20 cellular contexts compared by ENCODE assay signal in the genomic region with DNA sequence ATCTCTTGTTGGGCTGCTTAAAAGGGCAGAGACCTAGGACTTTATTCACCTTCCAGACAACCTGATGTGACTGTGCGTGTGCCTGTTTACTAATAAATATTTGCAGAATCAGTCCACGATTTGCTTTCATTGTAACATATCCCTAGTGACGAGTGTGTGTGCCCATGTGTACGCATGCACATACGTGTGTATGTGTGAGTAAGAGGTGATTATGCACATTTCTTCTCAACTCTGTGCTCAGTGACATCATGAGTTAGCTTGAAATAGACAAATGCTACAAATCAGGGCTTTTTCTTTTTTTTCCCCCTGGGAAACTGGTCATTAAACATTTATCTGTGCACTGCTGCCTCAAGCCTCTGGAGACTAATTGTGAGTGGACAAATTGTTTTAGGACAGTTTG.
DNase-seq lines count a peak whose midpoint lies in the region; ATAC-seq, FAIRE-seq and TF ChIP-seq lines count a peak whose summit lies in the region.
"Had no signal": no experiment of that assay in that cellular context is flagged by ENCODE, and none has a peak within 500 bp of the region (broad histone marks: within the 10 kb centered on the region; RNA-seq: fewer than 3 reads in every experiment).

No MANE protein-coding gene starts in this region.

- H2BK120ac ChIP-seq in H1 (replicated peaks; ENCODE audit: low read depth, low read length), result peak overlapping the region; percentile 39

- H3K4me3 ChIP-seq in H1 (ENCODE audit: extremely low read depth in 1 of 4, insufficient read depth in 2 of 4, low read depth in 3 of 4, low read length in 4 of 4) (no peak overlapping the region), psoas muscle (no peak overlapping the region), breast epithelium (no peak overlapping the region)
- H3K4me3 ChIP-seq: BLaER1, GM23248, K562 had no signal

- no peak for ATAC-seq in psoas muscle
- ATAC-seq: HCT116, K562 had no signal

- H3K56ac ChIP-seq in H1 (replicated peaks; ENCODE audit: insufficient read length, low read depth, low read length), result no peak overlapping the region

- intact Hi-C loops in psoas muscle (cut with DNase I), result loop anchor here in 1 of 2 donors (10.0 kb wide), 1 partner anchor 84 kb away; no protein-coding TSS in a partner anchor
- intact Hi-C loops in breast epithelium (cut with DNase I; ENCODE audit: low total_unique reads), result no loop called here

- TF ChIP-seq RAD21 in H1 (IDR thresholded peaks at IDR 0.05 in 1 of 2, conservative IDR thresholded peaks at IDR 0.05 in 1 of 2; ENCODE audit: low read depth in 2 of 2, low read length in 2 of 2), result no peak

- no peak overlapping the region for H2AFZ ChIP-seq in H1 (ENCODE audit: low read length)
- H2AFZ ChIP-seq: GM23248 had no signal

- FAIRE-seq in H1 (lab: Jason Lieb, UNC), result no peak
- FAIRE-seq: G401.6, GM12892, GM18507, K562 had no signal

- no peak overlapping the region for H3K4me2 ChIP-seq in H1 (ENCODE audit: insufficient read depth in 1 of 2, low read depth in 2 of 2, low read length in 2 of 2)
- H3K4me2 ChIP-seq: BLaER1 had no signal

- no peak overlapping the region for H3K23ac ChIP-seq in H1 (ENCODE audit: insufficient read length)

- H3K4me1 ChIP-seq in H1 (replicated peaks in 1 of 4; ENCODE audit: control insufficient read depth in 3 of 4, insufficient read depth in 4 of 4, low read length in 3 of 4) (peaks cover 0 to 5% (median 2%) of the 10 kb centered on the region in 4 experiments; a peak in 5 of 7 replicates), psoas muscle (peaks cover 28% of the 10 kb centered on the region), breast epithelium (no peaks in the 10 kb centered on the region)
- H3K4me1 ChIP-seq: BLaER1 had no signal

- TF ChIP-seq POLR2A in H1 (IDR thresholded peaks at IDR 0.05; ENCODE audit: control extremely low read depth in 1 of 2, low read depth in 2 of 2, low read length in 2 of 2) (no peak), breast epithelium (IDR thresholded peaks at IDR 0.05) (no peak)

- 84% methylated on average over 5 of the region's 5 CpGs; no CpG with 5 or more reads in 1 of the 2 experiments for WGBS in H1 (ENCODE audit: extremely low coverage in 1 of 2, insufficient coverage in 1 of 2, insufficient read length in 1 of 2, insufficient replicate concordance in 2 of 2, low coverage in 1 of 2, low lambda C conversion rate in 2 of 2, missing lambda C conversion rate in 1 of 2), 2 experiments
- 60 to 78% (median 61%) methylated on average over 5 of the region's 5 CpGs for WGBS in psoas muscle, 3 donors

- H3K36me3 ChIP-seq in H1 (ENCODE audit: control insufficient read depth in 2 of 4, insufficient read depth in 4 of 4, low read length in 3 of 4) (no peaks in the 10 kb centered on the region), psoas muscle (ENCODE audit: insufficient read depth in 1 of 2, low read depth in 1 of 2) (no peaks in the 10 kb centered on the region), breast epithelium (no peaks in the 10 kb centered on the region)
- H3K36me3 ChIP-seq: BLaER1 had no signal

- H2BK12ac ChIP-seq in H1 (ENCODE audit: low read depth, low read length), result no peak overlapping the region

- DNase-seq in DMS53 (lab: John Stamatoyannopoulos, UW), result peak; percentile 25
- no peak for DNase-seq in DMS53 treated with DMSO at 0.1 percent for 48 hours (lab: John Stamatoyannopoulos, UW; ENCODE audit: unreplicated experiment)
- no peak for DNase-seq in H1 (ENCODE audit: low read depth in 1 of 2, low spot score in 2 of 2)
- no peak for DNase-seq in psoas muscle
- no peak for DNase-seq in breast epithelium (ENCODE audit: low spot score in 2 of 2)
- DNase-seq in NOMO-1 treated with dmso at 0.1 percent for 144 hours (lab: John Stamatoyannopoulos, UW; ENCODE audit: unreplicated experiment), result no peak
- no peak for DNase-seq in NCI-H345 (lab: John Stamatoyannopoulos, UW)
- DNase-seq: 8988T; CD4-positive, alpha-beta memory T cell; GM23248; H7; HFFc6; IMR-90 had no signal

- no peak overlapping the region for H3K9ac ChIP-seq in H1 (replicated peaks in 1 of 4; ENCODE audit: extremely low read depth in 1 of 4, low read depth in 3 of 4, low read length in 3 of 4)
- H3K9ac ChIP-seq: BLaER1, GM23248 had no signal

- TF ChIP-seq EP300 in H1 (IDR thresholded peaks at IDR 0.05; ENCODE audit: borderline replicate concordance in 1 of 2, low read depth in 2 of 2, low read length in 2 of 2), result no peak

- no peaks in the 10 kb centered on the region for H4K20me1 ChIP-seq in H1 (replicated peaks in 1 of 2; ENCODE audit: control insufficient read depth in 1 of 2, insufficient read depth in 2 of 2, low read length in 2 of 2)
- H4K20me1 ChIP-seq: BLaER1 had no signal

- TF ChIP-seq CTCF in H1 (IDR thresholded peaks at IDR 0.05; ENCODE audit: control extremely low read depth in 1 of 3, insufficient read depth in 1 of 3, low read depth in 1 of 3, low read length in 3 of 3), result no peak
- TF ChIP-seq CTCF in psoas muscle (IDR thresholded peaks at IDR 0.05), result no peak
- TF ChIP-seq CTCF in breast epithelium (IDR thresholded peaks at IDR 0.05), result no peak

- no peak overlapping the region for H4K8ac ChIP-seq in H1 (ENCODE audit: extremely low read depth, insufficient read depth, low read length)

- no peak overlapping the region for H3K27ac ChIP-seq in H1 (ENCODE audit: low read depth, low read length)
- peak overlapping the region; percentile 54 for H3K27ac ChIP-seq in psoas muscle
- no peak overlapping the region for H3K27ac ChIP-seq in breast epithelium
- H3K27ac ChIP-seq: BLaER1, GM23248, HL-60 had no signal

- no peaks in the 10 kb centered on the region for H3K79me1 ChIP-seq in H1 (ENCODE audit: low read depth, low read length)

- no peaks in the 10 kb centered on the region for H3K23me2 ChIP-seq in H1 (ENCODE audit: low read depth, low read length)

- no peak overlapping the region for H2BK20ac ChIP-seq in H1 (ENCODE audit: low read length)

- no peak overlapping the region for H2BK15ac ChIP-seq in H1 (ENCODE audit: low read length)

- no peak overlapping the region for H4K5ac ChIP-seq in H1 (ENCODE audit: insufficient read length, low read depth, low read length)

- no peaks in the 10 kb centered on the region for H3K27me3 ChIP-seq in H1 (replicated peaks in 1 of 4; ENCODE audit: control insufficient read depth in 3 of 4, extremely low read depth in 1 of 4, insufficient read depth in 3 of 4, low read length in 3 of 4)
- H3K27me3 ChIP-seq in psoas muscle (ENCODE audit: insufficient read depth in 3 of 3, low read length in 2 of 3), result no peaks in the 10 kb centered on the region
- no peaks in the 10 kb centered on the region for H3K27me3 ChIP-seq in breast epithelium
- H3K27me3 ChIP-seq: BLaER1 had no signal

- POLR2A ChIA-PET in H1 (lab: Charles Lee; ENCODE audit: partially characterized antibody), result no interaction called here

- H3K9me3 ChIP-seq in H1 (ENCODE audit: insufficient read depth in 2 of 2, low read depth in 1 of 2, low read length in 1 of 2), result no peaks in the 10 kb centered on the region
- H3K9me3 ChIP-seq in psoas muscle, result no peaks in the 10 kb centered on the region
- H3K9me3 ChIP-seq in breast epithelium, result no peaks in the 10 kb centered on the region
- H3K9me3 ChIP-seq: BLaER1 had no signal

- no peak overlapping the region for H3K14ac ChIP-seq in H1 (ENCODE audit: insufficient read length)

- H2AK5ac ChIP-seq in H1 (ENCODE audit: low read depth, low read length), result no peak overlapping the region

- no peaks in the 10 kb centered on the region for H3K79me2 ChIP-seq in H1 (ENCODE audit: control insufficient read depth in 1 of 2, insufficient read depth in 2 of 2, low read length in 2 of 2)

- H2BK5ac ChIP-seq in H1 (ENCODE audit: low read depth, low read length), result no peak overlapping the region

- H3K4ac ChIP-seq in H1 (replicated peaks; ENCODE audit: insufficient read length, low read depth, low read length), result peak overlapping the region; percentile 69

- no peak overlapping the region for H4K91ac ChIP-seq in H1 (replicated peaks; ENCODE audit: insufficient read length, low read length)

- CTCF ChIA-PET in H1 (lab: Charles Lee; ENCODE audit: partially characterized antibody), result interaction anchor here (1.2 to 1.8 kb wide), 2 partner anchors 10 to 18 kb away, joined by 3 to 8 read pairs; no protein-coding TSS in a partner anchor

- H3K18ac ChIP-seq in H1 (ENCODE audit: extremely low read depth, low read length), result no peak overlapping the region

TF ChIP-seq in H1, 55 proteins besides CTCF, POLR2A, EP300 and RAD21:
- no peak for TF ChIP-seq SRF (IDR thresholded peaks at IDR 0.05; ENCODE audit: low read depth, low read length)
- no peak for TF ChIP-seq TCF12 (IDR thresholded peaks at IDR 0.05; ENCODE audit: low read depth, low read length)
- TF ChIP-seq TBP (IDR thresholded peaks at IDR 0.05; ENCODE audit: low read depth, low read length), result no peak
- TF ChIP-seq HDAC2 (IDR thresholded peaks at IDR 0.05; ENCODE audit: borderline replicate concordance in 1 of 2, low read depth in 2 of 2, low read length in 2 of 2), result no peak
- TF ChIP-seq RFX5 (IDR thresholded peaks at IDR 0.05; ENCODE audit: borderline replicate concordance, low read depth, low read length), result no peak
- TF ChIP-seq RNF2 (IDR thresholded peaks at IDR 0.05; ENCODE audit: borderline replicate concordance, low read depth, low read length, missing control alignments, poor library complexity, severe bottlenecking), result no peak
- TF ChIP-seq SIN3A (conservative IDR thresholded peaks at IDR 0.05 in 1 of 2, IDR thresholded peaks at IDR 0.05 in 1 of 2; ENCODE audit: low read depth in 1 of 2, low read length in 2 of 2), result no peak
- TF ChIP-seq SP4 (IDR thresholded peaks at IDR 0.05; ENCODE audit: low read length), result no peak
- TF ChIP-seq, protein P1, sequence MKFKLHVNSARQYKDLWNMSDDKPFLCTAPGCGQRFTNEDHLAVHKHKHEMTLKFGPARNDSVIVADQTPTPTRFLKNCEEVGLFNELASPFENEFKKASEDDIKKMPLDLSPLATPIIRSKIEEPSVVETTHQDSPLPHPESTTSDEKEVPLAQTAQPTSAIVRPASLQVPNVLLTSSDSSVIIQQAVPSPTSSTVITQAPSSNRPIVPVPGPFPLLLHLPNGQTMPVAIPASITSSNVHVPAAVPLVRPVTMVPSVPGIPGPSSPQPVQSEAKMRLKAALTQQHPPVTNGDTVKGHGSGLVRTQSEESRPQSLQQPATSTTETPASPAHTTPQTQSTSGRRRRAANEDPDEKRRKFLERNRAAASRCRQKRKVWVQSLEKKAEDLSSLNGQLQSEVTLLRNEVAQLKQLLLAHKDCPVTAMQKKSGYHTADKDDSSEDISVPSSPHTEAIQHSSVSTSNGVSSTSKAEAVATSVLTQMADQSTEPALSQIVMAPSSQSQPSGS (IDR thresholded peaks at IDR 0.05; ENCODE audit: low read length), result no peak
- TF ChIP-seq SP1 (IDR thresholded peaks at IDR 0.05; ENCODE audit: low read depth, low read length), result no peak
- no peak for TF ChIP-seq BRCA1 (IDR thresholded peaks at IDR 0.05; ENCODE audit: low read depth, low read length)
- no peak for TF ChIP-seq BACH1 (IDR thresholded peaks at IDR 0.05; ENCODE audit: low read length)
- TF ChIP-seq NANOG (IDR thresholded peaks at IDR 0.05; ENCODE audit: insufficient read depth, low read depth, low read length, poor library complexity, severe bottlenecking), result no peak
- no peak for TF ChIP-seq ASH2L (IDR thresholded peaks at IDR 0.05; ENCODE audit: low read length)
